Comparison of ENCODE assay signal across 8 cellular contexts in the genomic region with DNA sequence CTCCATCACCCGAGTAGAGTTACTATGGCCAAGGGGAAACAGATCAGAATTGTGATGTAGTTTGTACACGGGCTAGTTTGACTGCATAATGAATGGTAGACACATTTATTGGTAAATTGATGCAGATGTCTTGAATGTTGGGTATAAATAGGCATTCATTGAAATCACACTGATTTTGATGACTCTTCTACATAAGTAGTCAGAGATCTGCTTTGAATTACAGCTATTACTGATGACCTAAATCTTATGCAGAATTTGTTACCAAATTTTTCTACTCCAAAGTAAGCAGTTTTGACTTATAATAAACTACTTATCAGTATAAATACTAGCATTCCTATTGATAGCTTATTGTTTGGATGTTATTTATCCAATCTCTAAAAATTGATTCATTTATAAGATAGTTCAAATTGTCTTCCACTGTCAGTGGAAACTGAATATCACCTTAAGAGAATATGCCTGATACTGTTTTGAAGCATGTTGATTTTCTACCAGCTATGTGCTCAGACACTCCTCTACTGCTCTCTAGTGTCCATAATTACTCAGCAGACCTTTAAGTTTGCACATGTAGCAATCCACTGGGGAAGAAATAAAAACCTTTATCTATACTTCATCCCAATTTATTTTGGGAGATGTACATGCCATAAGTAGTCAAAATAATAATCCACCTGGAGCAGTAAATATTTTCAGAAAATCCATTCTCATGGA.
DNase-seq lines count a peak whose midpoint lies in the region; TF ChIP-seq lines count a peak whose summit lies in the region.

No MANE protein-coding gene starts in this region.

- H3K36me3 Mint-ChIP-seq in progenitor cell of endocrine pancreas (ENCODE audit: insufficient read depth): no peaks in the 10 kb centered on the region

- H3K4me3 ChIP-seq in fibroblast of pulmonary artery (replicated peaks; ENCODE audit: low read depth, low read length): no peak overlapping the region

- no peaks in the 10 kb centered on the region for H3K9me3 Mint-ChIP-seq in progenitor cell of endocrine pancreas (ENCODE audit: low read depth)

- H3K27ac Mint-ChIP-seq in progenitor cell of endocrine pancreas: no peak overlapping the region

- peak; percentile 87 for TF ChIP-seq CTCF in fibroblast of pulmonary artery (IDR thresholded peaks at IDR 0.05; ENCODE audit: low read length, missing control alignments)
- peak; percentile 88 for TF ChIP-seq CTCF in progenitor cell of endocrine pancreas (IDR thresholded peaks at IDR 0.05; ENCODE audit: unreplicated experiment)

- H3K27me3 Mint-ChIP-seq in progenitor cell of endocrine pancreas: no peaks in the 10 kb centered on the region

- no peak overlapping the region for H3K4me3 Mint-ChIP-seq in progenitor cell of endocrine pancreas (ENCODE audit: low read depth)

- peaks cover 22% of the 10 kb centered on the region for H3K4me1 Mint-ChIP-seq in progenitor cell of endocrine pancreas (ENCODE audit: low read depth)

- DNase-seq in DMS153 treated with DMSO at 0.1 percent for 48 hours (lab: John Stamatoyannopoulos, UW; ENCODE audit: unreplicated experiment) (peak; percentile 68), LHCN-M2 (ENCODE audit: low read depth) (peak; percentile 54), RPMI7951 (ENCODE audit: low read depth) (peak; percentile 34), fibroblast of pulmonary artery (ENCODE audit: low read depth) (peak; percentile 80), progenitor cell of endocrine pancreas (ENCODE audit: low spot score, unreplicated experiment) (no peak)
- DNase-seq in central memory CD4-positive, alpha-beta T cell: no peak
- no peak for DNase-seq in activated CD4-positive, alpha-beta T cell treated with anti-CD3 and anti-CD28 coated beads for 4 hours
- no peak for DNase-seq in activated CD4-positive, CD25-positive, alpha-beta regulatory T cell treated with anti-CD3 and anti-CD28 coated beads, Interleukin-2, amount 50 U/mL, for 72 hours

Comparison
In these comparisons a context has a peak if more than half of its experiments do, and no peak if none do; other contexts are left out.
1. DNase-seq: peak in DMS153 treated with DMSO at 0.1 percent for 48 hours (single experiment), LHCN-M2 (single experiment), RPMI7951 (single experiment) and fibroblast of pulmonary artery (single experiment); none in progenitor cell of endocrine pancreas (single experiment), central memory CD4-positive, alpha-beta T cell (single experiment), activated CD4-positive, alpha-beta T cell treated with anti-CD3 and anti-CD28 coated beads for 4 hours (0 of 2) and activated CD4-positive, CD25-positive, alpha-beta regulatory T cell treated with anti-CD3 and anti-CD28 coated beads, Interleukin-2, amount 50 U/mL, for 72 hours (single experiment).